In genomic region chr12:127162902-127163301, GRCh38 we compare ENCODE assay signal across 8 cellular contexts.
DNase-seq lines count a peak whose midpoint lies in the region; ATAC-seq lines count a peak whose summit lies in the region.

No MANE protein-coding gene starts in this region.

- ATAC-seq in GM18858 (IDR thresholded peaks at IDR 0.05; ENCODE audit: unreplicated experiment), result peak; percentile 74
- ATAC-seq in HG03139 (IDR thresholded peaks at IDR 0.05; ENCODE audit: unreplicated experiment), result peak; percentile 72
- no peak for ATAC-seq in HG02678 (IDR thresholded peaks at IDR 0.05; ENCODE audit: unreplicated experiment)
- no peak for ATAC-seq in Right ventricle myocardium superior (ENCODE audit: poor library complexity)

- peak; percentile 40 for DNase-seq in activated CD8-positive, alpha-beta memory T cell treated with anti-CD3 and anti-CD28 coated beads, Interleukin-2, amount 50 U/mL, for 4 hours
- DNase-seq in islet precursor cell (peak; percentile 74), DMS53 treated with DMSO at 0.1 percent for 48 hours (lab: John Stamatoyannopoulos, UW; ENCODE audit: unreplicated experiment) (no peak), UCSD-AML1 (lab: John Stamatoyannopoulos, UW; ENCODE audit: unreplicated experiment) (no peak), Right ventricle myocardium superior (no peak)

- intact Hi-C loops in Right ventricle myocardium superior (cut with DNase I), result no loop called here

Comparison
In these comparisons a context has a peak if more than half of its experiments do, and no peak if none do; other contexts are left out.
1. ATAC-seq: peak in GM18858 (single experiment) and HG03139 (single experiment); none in HG02678 (single experiment) and Right ventricle myocardium superior (single experiment).
2. DNase-seq: peak in activated CD8-positive, alpha-beta memory T cell treated with anti-CD3 and anti-CD28 coated beads, Interleukin-2, amount 50 U/mL, for 4 hours (single experiment) and islet precursor cell (single experiment); none in DMS53 treated with DMSO at 0.1 percent for 48 hours (single experiment), UCSD-AML1 (single experiment) and Right ventricle myocardium superior (single experiment).